10 cellular contexts compared by ENCODE assay signal in genomic region chrX:106170318-106170717, GRCh38. TPM values are rescaled to one million over a fixed set of nuclear protein-coding genes. Genes with fewer than 3 reads are reported as not detected.
DNase-seq lines count a peak whose midpoint lies in the region; ATAC-seq, FAIRE-seq and TF ChIP-seq lines count a peak whose summit lies in the region.
"Had no signal": no experiment of that assay in that cellular context is flagged by ENCODE, and none has a peak within 500 bp of the region (broad histone marks: within the 10 kb centered on the region; RNA-seq: fewer than 3 reads in every experiment).

No MANE protein-coding gene starts in this region.

- BruUV-seq in GM12878 (replicated peaks; lab: Mats Ljungman, UMichigan): no TSS peak

- no peak for FAIRE-seq in GM12878 (lab: Jason Lieb, UNC)

- H3K9ac ChIP-seq in GM12878 (ENCODE audit: control insufficient read depth, insufficient read depth, low read length): no peak overlapping the region

- H3K36me3 ChIP-seq in HEK293 (ENCODE audit: control insufficient read depth in 2 of 2, insufficient read depth in 1 of 2, low read length in 2 of 2) (no peaks in the 10 kb centered on the region), GM12878 (ENCODE audit: control insufficient read depth in 2 of 2, insufficient read depth in 2 of 2, low read length in 1 of 2) (no peaks in the 10 kb centered on the region), right lobe of liver (no peaks in the 10 kb centered on the region)

- ATAC-seq in GM12878: 0 out of 3 replicates have a peak, but pooled peaks have one; percentile 34
- peak; percentile 51 to 67 (median 56) for ATAC-seq in right lobe of liver
- ATAC-seq in GM19035 (IDR thresholded peaks at IDR 0.05; ENCODE audit: unreplicated experiment): no peak

- CTCF ChIA-PET in AG04450 (lab: Charles Lee) (no interaction called here), HEK293 (lab: Yijun Ruan, JAX) (interaction anchor here (0.5 to 1.2 kb wide), 3 partner anchors 11 to 153 kb away, joined by 3 to 6 read pairs (median 5); no protein-coding TSS in a partner anchor), GM12878 (lab: Yijun Ruan, JAX) (no interaction called here)

- no peaks in the 10 kb centered on the region for H4K20me1 ChIP-seq in GM12878 (ENCODE audit: control insufficient read depth, insufficient read depth)

- TF ChIP-seq CTCF in AG04450 (IDR thresholded peaks at IDR 0.05; ENCODE audit: low read depth, low read length) (peak; percentile 13; the same call in 1 of the 2 replicates), HEK293 (tag by site-specific recombination; IDR thresholded peaks at IDR 0.05) (no peak), GM12878 (IDR thresholded peaks at IDR 0.05 in 2 of 3, conservative IDR thresholded peaks at IDR 0.05 in 1 of 3; ENCODE audit: control insufficient read depth in 2 of 3, extremely low read depth in 1 of 3, insufficient read depth in 1 of 3, low read depth in 3 of 3, low read length in 3 of 3) (peak; percentile 33 to 36 (median 33); a peak in 5 of 6 replicates), right lobe of liver (IDR thresholded peaks at IDR 0.05) (peak; percentile 39 to 65 (median 61))

- DNase-seq in AG04450 (ENCODE audit: low read depth, low spot score) (no peak), GM12878 (ENCODE audit: low read depth, low spot score) (no peak), right lobe of liver (no peak), RPMI8226 (no peak), C1 segment of cervical spinal cord (lab: John Stamatoyannopoulos, UW) (no peak)
- DNase-seq in stimulated activated naive CD4-positive, alpha-beta T cell (lab: John Stamatoyannopoulos, UW): no peak

- no peaks in the 10 kb centered on the region for H3K79me2 ChIP-seq in GM12878 (ENCODE audit: control insufficient read depth, insufficient read depth, low read length)

- 0 out of 2 replicates have a peak, but pooled peaks have one; percentile 19 for TF ChIP-seq RAD21 in GM12878 (IDR thresholded peaks at IDR 0.05; ENCODE audit: insufficient read depth, low read depth, low read length)

- TF ChIP-seq POLR2A in GM12878 (IDR thresholded peaks at IDR 0.05; ENCODE audit: low read depth, low read length) (no peak), right lobe of liver (IDR thresholded peaks at IDR 0.05) (no peak)

- H3K27me3 ChIP-seq in AG04450 (ENCODE audit: control insufficient read depth, insufficient read depth, low read length) (no peaks in the 10 kb centered on the region), GM12878 (replicated peaks in 1 of 2; ENCODE audit: control insufficient read depth in 2 of 2, insufficient read depth in 2 of 2, low read length in 1 of 2) (no peaks in the 10 kb centered on the region), right lobe of liver (no peaks in the 10 kb centered on the region)

- SMC1A ChIA-PET in GM12878 (lab: Charles Lee; ENCODE audit: uncharacterized antibody, unreplicated experiment): interaction anchor here (1.0 kb wide), 1 partner anchor 449 kb away, joined by 3 read pairs; no protein-coding TSS in a partner anchor

- H3K4me1 ChIP-seq in HEK293 (ENCODE audit: control insufficient read depth, insufficient read depth, low read length): no peaks in the 10 kb centered on the region
- no peaks in the 10 kb centered on the region for H3K4me1 ChIP-seq in GM12878 (ENCODE audit: control insufficient read depth, insufficient read depth, low read length)
- H3K4me1 ChIP-seq in right lobe of liver: no peaks in the 10 kb centered on the region

- H3K9me3 ChIP-seq in AG04450 (ENCODE audit: control insufficient read depth, insufficient read depth, low read length) (no peaks in the 10 kb centered on the region), HEK293 (ENCODE audit: control insufficient read depth, insufficient read depth, low read depth, low read length) (no peaks in the 10 kb centered on the region), GM12878 (replicated peaks; ENCODE audit: control insufficient read depth, insufficient read depth, low read length) (no peaks in the 10 kb centered on the region), right lobe of liver (no peaks in the 10 kb centered on the region)

- H3K4me2 ChIP-seq in GM12878 (ENCODE audit: control insufficient read depth, insufficient read depth): no peak overlapping the region

- no peak overlapping the region for H2AFZ ChIP-seq in GM12878 (ENCODE audit: control insufficient read depth, low read depth, low read length)

- H3K4me3 ChIP-seq in AG04450 (ENCODE audit: low read depth, low read length) (no peak overlapping the region), HEK293 (ENCODE audit: low read depth, low read length) (no peak overlapping the region), GM12878 (no peak overlapping the region), right lobe of liver (no peak overlapping the region)
- H3K4me3 ChIP-seq: lung had no signal

- in situ Hi-C loops in GM12878 (cut with MboI): no loop called here

- no peak for TF ChIP-seq EP300 in GM12878 (IDR thresholded peaks at IDR 0.05; ENCODE audit: borderline replicate concordance in 1 of 2, control insufficient read depth in 1 of 2, low read depth in 2 of 2, low read length in 2 of 2)

- intact Hi-C loops in GM12878 (cut with micrococcal nuclease; ENCODE audit: unreplicated experiment) (loop anchor here (2.0 kb wide), 1 partner anchor 226 kb away; no protein-coding TSS in a partner anchor), right lobe of liver (cut with DNase I) (no loop called here)

- WGBS in GM12878 (ENCODE audit: insufficient coverage, insufficient replicate concordance, low lambda C conversion rate, missing lambda C conversion rate): 0% methylated on average over 1 of the region's 1 CpG
- WGBS in right lobe of liver (ENCODE audit: insufficient coverage, low coverage, low lambda C conversion rate, missing lambda C conversion rate): 24% methylated on average over 1 of the region's 1 CpG

- POLR2A ChIA-PET in AG04450 (lab: Yijun Ruan, JAX): no interaction called here
- POLR2A ChIA-PET in HEK293 (lab: Yijun Ruan, JAX): no interaction called here
- POLR2A ChIA-PET in GM12878 (lab: Charles Lee): no interaction called here

- H3K27ac ChIP-seq in AG04450 (ENCODE audit: low read depth, low read length) (no peak overlapping the region), HEK293 (ENCODE audit: extremely low read depth, low read depth, low read length) (no peak overlapping the region), GM12878 (ENCODE audit: control insufficient read depth, insufficient read depth) (no peak overlapping the region), right lobe of liver (no peak overlapping the region)

- RAD21 ChIA-PET in GM12878 (lab: Charles Lee; ENCODE audit: unreplicated experiment): interaction anchor here (1.3 kb wide), 1 partner anchor 450 kb away, joined by 3 read pairs; no protein-coding TSS in a partner anchor

TF ChIP-seq in HEK293, 187 proteins besides CTCF, POLR2A, EP300 and RAD21:
- TF ChIP-seq ZNF514 (tag by site-specific recombination; IDR thresholded peaks at IDR 0.05) (no peak), ZNF654 (tag by site-specific recombination; IDR thresholded peaks at IDR 0.05; ENCODE audit: low read depth) (peak; percentile 25; the same call in 1 of the 2 replicates)

TF ChIP-seq in GM12878, 131 proteins besides CTCF, POLR2A, EP300 and RAD21:
- TF ChIP-seq SUZ12 (IDR thresholded peaks at IDR 0.05; ENCODE audit: unreplicated experiment) (no peak), HCFC1 (IDR thresholded peaks at IDR 0.05; ENCODE audit: low read length) (no peak), ZNF274 (IDR thresholded peaks at IDR 0.05; ENCODE audit: insufficient read depth, insufficient read length) (no peak), SMC3 (IDR thresholded peaks at IDR 0.05; ENCODE audit: borderline replicate concordance, low read length) (peak; percentile 34; the same call in 1 of the 2 replicates), SREBF2 (IDR thresholded peaks at IDR 0.05; ENCODE audit: low read length) (no peak)

RNA-seq across cellular contexts. Expression of gene PWWP3B, which starts 2.2 kb away (rescaled TPM):
- polyA plus RNA-seq in AG04450 (2011; rRNA removed) (0.02 and 0.04 TPM in 2 replicates), GM12878 (2011; rRNA removed) (0.01 and 0.03 TPM in 2 replicates), GM12878 (2014; fragmentation: Illumina TruSeq; extraction: Trizol) (not detected in 2 replicates), GM12878 (2014; fragmentation: Nextera tagmentation; extraction: Ambion mirVana) (not detected), GM12878 (2014; rRNA removed) (not detected in 2 replicates), GM12878 (2016; fragmentation: Nextera tagmentation; extraction: Ambion mirVana) (not detected)
- not detected in 2 replicates for polyA minus RNA-seq in AG04450 (2011; rRNA and poly(A)+ RNA removed)
- 0.12 TPM in 1 of 2 replicates, not detected in the other for total RNA-seq in GM12878 (2013; cell fraction: nucleolus; rRNA removed)
- total RNA-seq in GM12878 (2014; rRNA removed) (not detected in 2 replicates), GM12878 (2014; rRNA removed; fragmentation: Illumina TruSeq; extraction: Trizol) (not detected in 2 replicates), GM12878 (2021) (not detected in 2 replicates), right lobe of liver (1 to 10 TPM in 3 of 6 experiments, under 1 TPM in 3; 0.49 to 2.9 (median 1.5) TPM)
- not detected for polyA plus RNA-seq in GM12878 (2011; ENCODE audit: low read depth)
- polyA plus RNA-seq in GM12878 (2011; cell fraction: cytosol; rRNA removed): not detected in 2 replicates
- not detected in 2 replicates for polyA plus RNA-seq in GM12878 (2011; cell fraction: nucleus; rRNA removed)
- polyA plus RNA-seq in GM12878 (2012): 0.03 TPM in 1 of 2 replicates, not detected in the other
- not detected in 2 replicates for polyA minus RNA-seq in GM12878 (2011; rRNA and poly(A)+ RNA removed)
- polyA minus RNA-seq in GM12878 (2011; cell fraction: cytosol; rRNA and poly(A)+ RNA removed): not detected in 2 replicates
- not detected in 2 replicates for polyA minus RNA-seq in GM12878 (2011; cell fraction: nucleus; rRNA and poly(A)+ RNA removed)
- total RNA-seq: T-helper 2 cell treated with Interferon-gamma antibody and Interleukin-4, amounts not matched to agents 100 ng/mL and 5 ng/mL, for 36 hours had no signal
